Comparison of ENCODE assay signal across 12 cellular contexts in genomic region chr4:113574636-113575103, GRCh38.
DNase-seq lines count a peak whose midpoint lies in the region; ATAC-seq and TF ChIP-seq lines count a peak whose summit lies in the region.
"Had no signal": no experiment of that assay in that cellular context is flagged by ENCODE, and none has a peak within 500 bp of the region (broad histone marks: within the 10 kb centered on the region; RNA-seq: fewer than 3 reads in every experiment).

No MANE protein-coding gene starts in this region.

- H3K4me3 ChIP-seq in gastroesophageal sphincter = no peak overlapping the region

- no peak for TF ChIP-seq EP300 in gastroesophageal sphincter (IDR thresholded peaks at IDR 0.05)

- TF ChIP-seq POLR2A in gastroesophageal sphincter (IDR thresholded peaks at IDR 0.05) = no peak

- peak overlapping the region; percentile 23 to 72 (median 61) for H3K27ac ChIP-seq in gastroesophageal sphincter
- H3K27ac ChIP-seq: HL-60 had no signal

- peak; percentile 43 for DNase-seq in ELR (ENCODE audit: low read depth)
- DNase-seq in renal cortical epithelial cell (ENCODE audit: low read depth) = peak; percentile 73
- no peak for DNase-seq in NCI-H1048 (lab: John Stamatoyannopoulos, UW)
- DNase-seq: activated T-cell treated with anti-CD3 and anti-CD28 coated beads, Interleukin-2, amount 50 U/mL, for 4 hours; head of caudate nucleus; stimulated activated CD4-positive, alpha-beta T cell treated with anti-CD3 and anti-CD28 coated beads, Interleukin-2, amount 100 ng/mL, for 24 hours had no signal

- 8 to 13% methylated on average over 1 of the region's 1 CpG for WGBS in gastroesophageal sphincter (ENCODE audit: low coverage in 1 of 2), 2 donors

- peaks cover 5 to 24% (median 13%) of the 10 kb centered on the region in 3 donors for H3K4me1 ChIP-seq in gastroesophageal sphincter

- no peak for TF ChIP-seq CTCF in gastroesophageal sphincter (IDR thresholded peaks at IDR 0.05)

- no peaks in the 10 kb centered on the region for H3K36me3 ChIP-seq in gastroesophageal sphincter

- no peaks in the 10 kb centered on the region for H3K9me3 ChIP-seq in gastroesophageal sphincter

- H3K27me3 ChIP-seq in gastroesophageal sphincter = no peaks in the 10 kb centered on the region

- peak; percentile 91 for ATAC-seq in SK-N-SH treated with all-trans-retinoic acid at 6 μM for 48 hours
- peak; percentile 58 for ATAC-seq in gastroesophageal sphincter
- no peak for ATAC-seq in HG02763 (IDR thresholded peaks at IDR 0.05; ENCODE audit: unreplicated experiment)
- no peak for ATAC-seq in HG03280 (IDR thresholded peaks at IDR 0.05; ENCODE audit: unreplicated experiment)
- ATAC-seq in HG02981 (IDR thresholded peaks at IDR 0.05; ENCODE audit: unreplicated experiment) = no peak
- ATAC-seq: activated T-cell treated with anti-CD3 and anti-CD28 coated beads, Interleukin-2, amount 50 U/mL, for 4 hours had no signal

TF ChIP-seq in SK-N-SH treated with all-trans-retinoic acid at 6 μM for 48 hours, 23 proteins besides CTCF, POLR2A, EP300 and RAD21:
- peak; percentile 73; the same call in 1 of the 2 replicates for TF ChIP-seq SNAI2 (CRISPR knock-in tag; IDR thresholded peaks at IDR 0.05)
- TF ChIP-seq ZNF565 (CRISPR knock-in tag; conservative IDR thresholded peaks at IDR 0.05; ENCODE audit: low read depth) = no peak
- no peak for TF ChIP-seq PPARA (CRISPR knock-in tag; IDR thresholded peaks at IDR 0.05; ENCODE audit: borderline replicate concordance)
- peak; percentile 91 for TF ChIP-seq ISL1 (CRISPR knock-in tag; IDR thresholded peaks at IDR 0.05)
- no peak for TF ChIP-seq TCF4 (CRISPR knock-in tag; IDR thresholded peaks at IDR 0.05; ENCODE audit: borderline replicate concordance)
- TF ChIP-seq TOX (CRISPR knock-in tag; IDR thresholded peaks at IDR 0.05; ENCODE audit: borderline replicate concordance) = no peak
- no peak for TF ChIP-seq ZFP30 (CRISPR knock-in tag; IDR thresholded peaks at IDR 0.05)
- peak; percentile 55; the same call in 1 of the 2 replicates for TF ChIP-seq TSHZ2 (CRISPR knock-in tag; IDR thresholded peaks at IDR 0.05)
- peak; percentile 80 for TF ChIP-seq CREB5 (CRISPR knock-in tag; IDR thresholded peaks at IDR 0.05; ENCODE audit: low read depth)

Comparison
In these comparisons a context has a peak if more than half of its experiments do, and no peak if none do; other contexts are left out.
1. ATAC-seq: peak in SK-N-SH treated with all-trans-retinoic acid at 6 μM for 48 hours (single experiment) and gastroesophageal sphincter (single experiment); none in HG02763 (single experiment), HG03280 (single experiment) and HG02981 (single experiment).